8 cellular contexts compared by ENCODE assay signal in the genomic region with DNA sequence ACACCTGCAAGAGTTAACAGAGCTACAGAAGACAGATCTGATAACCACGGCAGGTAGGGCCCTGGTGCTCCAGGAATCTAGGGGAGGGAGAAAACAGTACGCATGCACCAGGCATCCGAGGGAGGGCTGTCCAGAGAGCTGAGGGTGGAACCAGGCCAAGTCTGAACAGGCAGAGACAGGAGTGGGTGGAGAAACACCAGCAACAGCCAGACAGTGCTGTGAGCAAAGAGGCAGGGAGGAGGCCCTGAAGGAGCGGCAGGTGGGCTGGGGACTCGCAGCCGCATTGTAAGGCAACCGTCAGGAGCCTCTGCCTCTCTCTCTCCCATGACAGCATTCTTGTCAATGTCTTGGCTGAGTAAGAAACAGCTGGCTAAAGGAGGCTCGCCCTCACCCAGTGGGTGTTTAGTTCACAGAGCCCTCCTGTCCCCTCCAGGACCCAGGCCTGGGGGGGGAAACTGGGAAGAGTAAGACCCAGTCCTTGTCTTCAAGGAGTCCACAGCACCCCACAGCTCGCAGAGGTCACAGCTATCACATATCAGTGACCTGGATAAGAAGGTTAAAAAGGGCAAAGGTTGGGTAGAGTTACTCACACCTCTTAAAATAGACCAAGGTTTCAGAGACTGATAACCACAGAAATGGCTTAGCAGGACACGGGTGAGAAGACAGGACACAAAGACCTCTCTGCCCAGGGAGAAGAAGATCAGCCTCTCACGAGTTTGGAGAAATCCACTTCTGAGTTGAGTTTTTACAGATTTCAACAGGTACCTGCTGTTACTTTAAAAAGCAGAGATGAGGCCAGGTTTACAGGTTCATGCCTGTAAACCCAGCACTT. TPM values are rescaled to one million over a fixed set of nuclear protein-coding genes. Genes with fewer than 3 reads are reported as not detected.
DNase-seq lines count a peak whose midpoint lies in the region; ATAC-seq and TF ChIP-seq lines count a peak whose summit lies in the region.

No MANE protein-coding gene starts in this region.

- H3K4me3 ChIP-seq in choroid plexus epithelial cell (ENCODE audit: low read depth, low read length) (peak overlapping the region; percentile 19), lower leg skin (ENCODE audit: low read depth, poor library complexity, severe bottlenecking) (no peak overlapping the region), testis (no peak overlapping the region)

- peak; percentile 64 for ATAC-seq in HG03469 (IDR thresholded peaks at IDR 0.05; ENCODE audit: unreplicated experiment)

- peaks cover 16% of the 10 kb centered on the region for H3K4me1 ChIP-seq in testis

- intact Hi-C loops in lower leg skin (cut with DNase I; ENCODE audit: low total_unique reads) (no loop called here), testis (cut with DNase I; ENCODE audit: low total_unique reads) (no loop called here)

- no peaks in the 10 kb centered on the region for H3K27me3 ChIP-seq in testis

- no peaks in the 10 kb centered on the region for H3K9me3 ChIP-seq in testis

- no peaks in the 10 kb centered on the region for H3K36me3 ChIP-seq in testis (ENCODE audit: low read depth, missing control alignments)

- peak; percentile 72 for DNase-seq in GF-D8 (lab: John Stamatoyannopoulos, UW)
- DNase-seq in GM20000 (ENCODE audit: low spot score): peak; percentile 73
- DNase-seq in NCI-H510A treated with DMSO at 0.1 percent for 48 hours (lab: John Stamatoyannopoulos, UW): peak; percentile 87
- peak; percentile 95 for DNase-seq in choroid plexus epithelial cell (ENCODE audit: low read depth)
- peak; percentile 83 to 94 for DNase-seq in lower leg skin (ENCODE audit: low spot score in 2 of 2)
- peak; percentile 84 for DNase-seq in testis
- no peak for DNase-seq in stimulated activated CD4-positive, alpha-beta T cell treated with anti-CD3 and anti-CD28 coated beads, Interleukin-1b, Interleukin-23, amount 100 ng/mL, for 48 hours

- TF ChIP-seq CTCF in GM20000 (IDR thresholded peaks at IDR 0.05; ENCODE audit: extremely low read depth, missing control alignments) (no peak), choroid plexus epithelial cell (conservative IDR thresholded peaks at IDR 0.05; ENCODE audit: low read depth, low read length) (no peak), lower leg skin (IDR thresholded peaks at IDR 0.05) (no peak), testis (IDR thresholded peaks at IDR 0.05) (no peak)

- peak overlapping the region in 1 of 2 donors; percentile 3 for H3K27ac ChIP-seq in testis

- TF ChIP-seq POLR2A in lower leg skin (IDR thresholded peaks at IDR 0.05) (no peak), testis (IDR thresholded peaks at IDR 0.05) (no peak)

- WGBS in lower leg skin, 2 donors: 36 to 37% methylated on average over 11 of the region's 11 CpGs
- WGBS in testis, 2 donors: 31 to 46% methylated on average over 11 of the region's 11 CpGs

RNA-seq across cellular contexts. Expression of gene ACSL1, which starts 10.5 kb away (rescaled TPM):
- total RNA-seq in lower leg skin (100 to 1,000 TPM; 190 to 308 (median 266) TPM), testis (10 to 100 TPM; 31.6 to 59.8 TPM)
- 81.8 TPM for polyA plus RNA-seq in testis (ENCODE audit: insufficient read depth, low read depth, low replicate concordance)
